ENCODE assay signal across 8 cellular contexts in genomic region chr5:160507181-160507811, GRCh38.
A peak's percentile ranks its signal among the peaks of the same experiment; 100 is the strongest.
DNase-seq lines count a peak whose midpoint lies in the region; ATAC-seq and TF ChIP-seq lines count a peak whose summit lies in the region.

No MANE protein-coding gene starts in this region.

- H3K27me3 ChIP-seq in A673 (replicated peaks; ENCODE audit: insufficient read depth, low read depth, low read length, poor library complexity) (peaks cover 36% of the 10 kb centered on the region), esophagus muscularis mucosa (peaks cover 0 to 18% (median 0%) of the 10 kb centered on the region in 4 donors)

- no peaks in the 10 kb centered on the region for H3K9me3 Mint-ChIP-seq in natural killer cell treated with Interleukin-12 subunit alpha and Interleukin-12 subunit beta and Interleukin-15 and Interleukin-18, amount 100 ng/mL, for 72 hours

- TF ChIP-seq CTCF in A673 (conservative IDR thresholded peaks at IDR 0.05; ENCODE audit: low read depth, low read length) (no peak), esophagus muscularis mucosa (IDR thresholded peaks at IDR 0.05) (no peak)

- peak overlapping the region; percentile 70 to 82 for H3K27ac Mint-ChIP-seq in natural killer cell treated with Interleukin-12 subunit alpha and Interleukin-12 subunit beta and Interleukin-15 and Interleukin-18, amount 100 ng/mL, for 72 hours

- H3K9me3 ChIP-seq in A673 (ENCODE audit: low read depth, low read length, poor library complexity, severe bottlenecking) (no peaks in the 10 kb centered on the region), esophagus muscularis mucosa (no peaks in the 10 kb centered on the region)

- peak; percentile 9 for DNase-seq in HT-29 (ENCODE audit: low spot score)
- no peak for DNase-seq in natural killer cell treated with Interleukin-12 subunit alpha and Interleukin-12 subunit beta and Interleukin-15 and Interleukin-18, amount 100 ng/mL, for 72 hours (ENCODE audit: low spot score)
- DNase-seq in OCI-M1 (lab: John Stamatoyannopoulos, UW): no peak
- no peak for DNase-seq in NK-92 (lab: John Stamatoyannopoulos, UW; ENCODE audit: unreplicated experiment)
- DNase-seq in A673 (ENCODE audit: low spot score): no peak
- no peak for DNase-seq in esophagus muscularis mucosa (ENCODE audit: extremely low spot score)

- H3K36me3 ChIP-seq in A673 (ENCODE audit: insufficient read depth, low read length, poor library complexity, severe bottlenecking) (no peaks in the 10 kb centered on the region), esophagus muscularis mucosa (no peaks in the 10 kb centered on the region)

- H3K4me1 Mint-ChIP-seq in natural killer cell treated with Interleukin-12 subunit alpha and Interleukin-12 subunit beta and Interleukin-15 and Interleukin-18, amount 100 ng/mL, for 72 hours (ENCODE audit: low read depth in 2 of 2): peaks cover 42 to 50% of the 10 kb centered on the region in 2 donors

- peak; percentile 60 for ATAC-seq in GM18502 (IDR thresholded peaks at IDR 0.05; ENCODE audit: poor library complexity, unreplicated experiment)
- ATAC-seq in natural killer cell treated with Interleukin-12 subunit alpha and Interleukin-12 subunit beta and Interleukin-15 and Interleukin-18, amount 100 ng/mL, for 72 hours: peak in 1 of 2 donors; percentile 36

- H3K27me3 Mint-ChIP-seq in natural killer cell treated with Interleukin-12 subunit alpha and Interleukin-12 subunit beta and Interleukin-15 and Interleukin-18, amount 100 ng/mL, for 72 hours: peaks cover 2% of the 10 kb centered on the region in 2 donors

- intact Hi-C loops in A673 (cut with micrococcal nuclease; ENCODE audit: unreplicated experiment): loop anchor here (5.0 kb wide), 1 partner anchor 70 kb away; no protein-coding TSS in a partner anchor
- intact Hi-C loops in esophagus muscularis mucosa (cut with DNase I): no loop called here

- CTCF ChIA-PET in A673 (lab: Charles Lee): interaction anchor here (1.7 kb wide), 1 partner anchor 69 kb away, joined by 4 read pairs; no protein-coding TSS in a partner anchor

- H3K27ac ChIP-seq in angular gyrus (ENCODE audit: low read depth, low read length) (peak overlapping the region; percentile 55), A673 (ENCODE audit: low read depth, low read length, poor library complexity, severe bottlenecking) (no peak overlapping the region), esophagus muscularis mucosa (replicated peaks in 1 of 4) (no peak overlapping the region)

- no TSS peak for BruUV-seq in A673 (replicated peaks; lab: Mats Ljungman, UMichigan)

- WGBS in esophagus muscularis mucosa: 59% methylated on average over 7 of the region's 7 CpGs

- TF ChIP-seq EP300 in esophagus muscularis mucosa (IDR thresholded peaks at IDR 0.05): no peak

- H3K36me3 Mint-ChIP-seq in natural killer cell treated with Interleukin-12 subunit alpha and Interleukin-12 subunit beta and Interleukin-15 and Interleukin-18, amount 100 ng/mL, for 72 hours: no peaks in the 10 kb centered on the region

- no peak for TF ChIP-seq POLR2A in esophagus muscularis mucosa (IDR thresholded peaks at IDR 0.05; ENCODE audit: low read depth)

- POLR2A ChIA-PET in A673 (lab: Charles Lee; ENCODE audit: low non-redundant PET): no interaction called here

- peak overlapping the region; percentile 77 for H3K4me3 Mint-ChIP-seq in natural killer cell treated with Interleukin-12 subunit alpha and Interleukin-12 subunit beta and Interleukin-15 and Interleukin-18, amount 100 ng/mL, for 72 hours

- H3K4me3 ChIP-seq in A673 (ENCODE audit: low read depth, low read length, poor library complexity, severe bottlenecking): no peak overlapping the region
- no peak overlapping the region for H3K4me3 ChIP-seq in esophagus muscularis mucosa

- H3K4me1 ChIP-seq in A673 (ENCODE audit: insufficient read depth, low read length, poor library complexity, severe bottlenecking) (no peaks in the 10 kb centered on the region), esophagus muscularis mucosa (peaks cover 0 to 14% (median 2%) of the 10 kb centered on the region in 4 donors)
